Comparison of ENCODE assay signal across 2 cellular contexts in genomic region chr20:47758517-47759450, GRCh38.
TF ChIP-seq lines count a peak whose summit lies in the region.

No MANE protein-coding gene starts in this region.

TF ChIP-seq in HepG2, 621 proteins besides CTCF, POLR2A, EP300 and RAD21 (continues in another document):
- no peak for TF ChIP-seq SATB2 (CRISPR knock-in tag; IDR thresholded peaks at IDR 0.05)
- peak; percentile 84 for TF ChIP-seq FOSL2 (CRISPR knock-in tag; IDR thresholded peaks at IDR 0.05)
- no peak for TF ChIP-seq HNF1A (IDR thresholded peaks at IDR 0.05; ENCODE audit: low read depth)
- no peak for TF ChIP-seq HNF1A (CRISPR knock-in tag; IDR thresholded peaks at IDR 0.05; ENCODE audit: borderline replicate concordance)
- no peak for TF ChIP-seq TFDP2 (CRISPR knock-in tag; IDR thresholded peaks at IDR 0.05)
- 0 out of 2 replicates have a peak, but pooled peaks have one; percentile 19 for TF ChIP-seq MYC (CRISPR knock-in tag; IDR thresholded peaks at IDR 0.05; ENCODE audit: borderline replicate concordance)
- TF ChIP-seq PRDM10 (CRISPR knock-in tag; IDR thresholded peaks at IDR 0.05; ENCODE audit: low read depth): 0 out of 2 replicates have a peak, but pooled peaks have one; percentile 31
- 0 out of 2 replicates have a peak, but pooled peaks have one; percentile 34 for TF ChIP-seq THRA (CRISPR knock-in tag; IDR thresholded peaks at IDR 0.05; ENCODE audit: borderline replicate concordance)
- no peak for TF ChIP-seq SOX6 (IDR thresholded peaks at IDR 0.05)
- 0 out of 2 replicates have a peak, but pooled peaks have one; percentile 20 for TF ChIP-seq SOX6 (CRISPR knock-in tag; IDR thresholded peaks at IDR 0.05)
- peak; percentile 45; the same call in 1 of the 2 replicates for TF ChIP-seq NR0B2 (CRISPR knock-in tag; IDR thresholded peaks at IDR 0.05)
- no peak for TF ChIP-seq REXO4 (CRISPR knock-in tag; IDR thresholded peaks at IDR 0.05; ENCODE audit: borderline replicate concordance)
- no peak for TF ChIP-seq HOXA9 (CRISPR knock-in tag; IDR thresholded peaks at IDR 0.05; ENCODE audit: borderline replicate concordance)

TF ChIP-seq in H1, 55 proteins besides CTCF, POLR2A, EP300 and RAD21:
- TF ChIP-seq TCF12 (IDR thresholded peaks at IDR 0.05; ENCODE audit: low read depth, low read length): no peak
- TF ChIP-seq CHD1 (IDR thresholded peaks at IDR 0.05; ENCODE audit: low read depth, low read length): no peak
- TF ChIP-seq CBX5 (IDR thresholded peaks at IDR 0.05; ENCODE audit: low read depth, low read length): no peak
- TF ChIP-seq POU5F1 (IDR thresholded peaks at IDR 0.05; ENCODE audit: low read depth, low read length): no peak
- TF ChIP-seq JUN (IDR thresholded peaks at IDR 0.05; ENCODE audit: low read depth, low read length): no peak
- TF ChIP-seq ZNF274 (IDR thresholded peaks at IDR 0.05; ENCODE audit: borderline replicate concordance, extremely low read depth, low read length): no peak
- TF ChIP-seq KDM5A (IDR thresholded peaks at IDR 0.05; ENCODE audit: low read length): no peak
- TF ChIP-seq SP2 (IDR thresholded peaks at IDR 0.05; ENCODE audit: low read length): no peak
- TF ChIP-seq ASH2L (IDR thresholded peaks at IDR 0.05; ENCODE audit: low read length): no peak
TF ChIP-seq in H1: peak in this region for 0.
